In the genomic region with DNA sequence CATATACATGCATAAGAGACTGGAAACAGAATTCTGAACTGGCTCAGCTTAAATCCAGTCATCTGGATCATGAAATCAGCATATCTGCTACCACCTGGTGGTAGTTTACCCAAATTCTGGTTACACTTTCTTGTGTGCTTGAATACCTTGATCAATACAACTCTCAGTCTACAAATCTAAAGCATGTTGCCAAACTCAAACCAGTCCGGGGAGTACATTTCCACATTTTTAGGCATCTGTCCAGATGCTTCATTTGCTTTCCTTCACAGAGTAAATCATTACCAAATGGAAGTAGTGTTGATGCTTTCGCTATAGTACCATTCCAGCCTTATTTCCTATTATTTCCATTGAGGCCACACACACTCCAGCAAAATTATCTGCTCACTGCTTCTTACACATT, we compare ENCODE assay signal across 8 cellular contexts.
A peak's percentile ranks its signal among the peaks of the same experiment; 100 is the strongest.
DNase-seq lines count a peak whose midpoint lies in the region; ATAC-seq, FAIRE-seq and TF ChIP-seq lines count a peak whose summit lies in the region.

No MANE protein-coding gene starts in this region.

- no peak overlapping the region for H3K27ac ChIP-seq in GM23338 (ENCODE audit: low read depth)
- no peak overlapping the region for H3K27ac ChIP-seq in SK-N-MC
- H3K27ac ChIP-seq in kidney (ENCODE audit: low read depth in 2 of 2, low read length in 2 of 2): no peak overlapping the region

- H3K4me3 ChIP-seq in GM23338 (no peak overlapping the region), SK-N-MC (no peak overlapping the region), kidney (ENCODE audit: low read length in 2 of 2) (no peak overlapping the region)

- no peaks in the 10 kb centered on the region for H3K9me2 ChIP-seq in GM23338 (ENCODE audit: insufficient read depth)

- no peak overlapping the region for H3K4me2 ChIP-seq in GM23338

- no peaks in the 10 kb centered on the region for H3K79me2 ChIP-seq in GM23338 (replicated peaks; ENCODE audit: insufficient read depth)

- no peaks in the 10 kb centered on the region for H3K27me3 ChIP-seq in GM23338 (ENCODE audit: insufficient read depth)

- POLR2A ChIA-PET in naive thymus-derived CD8-positive, alpha-beta T cell (lab: Charles Lee): no interaction called here

- H3K4me1 ChIP-seq in GM23338 (ENCODE audit: insufficient read depth) (no peaks in the 10 kb centered on the region), kidney (ENCODE audit: control insufficient read depth in 1 of 2, insufficient read depth in 1 of 2, low read depth in 1 of 2, low read length in 2 of 2) (no peaks in the 10 kb centered on the region)

- peak; percentile 15 for DNase-seq in CD1c-positive myeloid dendritic cell (ENCODE audit: extremely low spot score)
- DNase-seq in GM23338 (ENCODE audit: low spot score): peak; percentile 57
- DNase-seq in SK-N-MC (ENCODE audit: low read depth, low spot score): peak; percentile 50
- no peak for DNase-seq in kidney
- no peak for DNase-seq in SKM-1 (lab: John Stamatoyannopoulos, UW; ENCODE audit: unreplicated experiment)
- no peak for DNase-seq in naive thymus-derived CD8-positive, alpha-beta T cell
- no peak for DNase-seq in stimulated activated CD4-positive, alpha-beta T cell treated with anti-CD3 and anti-CD28 coated beads, Interleukin-4, amount 100 ng/mL, for 24 hours
- DNase-seq in dedifferentiated amniotic fluid mesenchymal stem cell (ENCODE audit: extremely low spot score): no peak

- no peak; the same call in 2 of the 3 replicates for ATAC-seq in GM23338
- no peak for ATAC-seq in naive thymus-derived CD8-positive, alpha-beta T cell

- peaks cover 25% of the 10 kb centered on the region for H3K9me3 Mint-ChIP-seq in GM23338
- peaks cover 0 to 3% (median 0%) of the 10 kb centered on the region in 9 donors for H3K9me3 Mint-ChIP-seq in naive thymus-derived CD8-positive, alpha-beta T cell

- no peak for FAIRE-seq in kidney (lab: Jason Lieb, UNC)

- no peak overlapping the region for H3K27ac Mint-ChIP-seq in GM23338
- H3K27ac Mint-ChIP-seq in naive thymus-derived CD8-positive, alpha-beta T cell: no peak overlapping the region

- no peaks in the 10 kb centered on the region for H4K20me1 ChIP-seq in GM23338 (replicated peaks; ENCODE audit: insufficient read depth)

- H3K36me3 ChIP-seq in GM23338 (ENCODE audit: insufficient read depth) (no peaks in the 10 kb centered on the region), SK-N-MC (ENCODE audit: insufficient read depth, low read length) (no peaks in the 10 kb centered on the region), kidney (ENCODE audit: control insufficient read depth in 1 of 2, insufficient read depth in 2 of 2, low read length in 2 of 2) (no peaks in the 10 kb centered on the region)

- H3K36me3 Mint-ChIP-seq in GM23338 (ENCODE audit: low read depth): peaks cover 18% of the 10 kb centered on the region
- H3K36me3 Mint-ChIP-seq in naive thymus-derived CD8-positive, alpha-beta T cell: no peaks in the 10 kb centered on the region

- no peaks in the 10 kb centered on the region for H3K4me1 Mint-ChIP-seq in GM23338
- peaks cover 0 to 7% (median 0%) of the 10 kb centered on the region in 4 donors for H3K4me1 Mint-ChIP-seq in naive thymus-derived CD8-positive, alpha-beta T cell

- no peaks in the 10 kb centered on the region for H3F3A ChIP-seq in GM23338 (replicated peaks; ENCODE audit: low read depth)

- H3K9ac ChIP-seq in SK-N-MC (ENCODE audit: insufficient read length): no peak overlapping the region
- no peak overlapping the region for H3K9ac ChIP-seq in kidney (ENCODE audit: low read length in 2 of 2)

- no peaks in the 10 kb centered on the region for H3K9me3 ChIP-seq in SK-N-MC (ENCODE audit: low read depth, low read length)
- no peaks in the 10 kb centered on the region for H3K9me3 ChIP-seq in kidney (ENCODE audit: control insufficient read depth in 1 of 2, low read length in 2 of 2)

- H3K4me3 Mint-ChIP-seq in GM23338: no peak overlapping the region
- no peak overlapping the region for H3K4me3 Mint-ChIP-seq in naive thymus-derived CD8-positive, alpha-beta T cell

- peak; percentile 56 to 62 for TF ChIP-seq CTCF in GM23338 (conservative IDR thresholded peaks at IDR 0.05; ENCODE audit: low read depth in 2 of 2)
- TF ChIP-seq CTCF in kidney (IDR thresholded peaks at IDR 0.05; ENCODE audit: borderline replicate concordance, extremely low read depth, insufficient read depth): peak; percentile 30

- intact Hi-C loops in kidney (cut with DNase I): no loop called here

- H2AFZ ChIP-seq in GM23338: no peak overlapping the region

- no peaks in the 10 kb centered on the region for H3K27me3 Mint-ChIP-seq in GM23338 (ENCODE audit: insufficient read depth, low read depth, poor library complexity)
- peaks cover 0 to 4% (median 0%) of the 10 kb centered on the region in 5 donors for H3K27me3 Mint-ChIP-seq in naive thymus-derived CD8-positive, alpha-beta T cell

TF ChIP-seq in GM23338, 12 proteins besides CTCF, POLR2A, EP300 and RAD21:
- TF ChIP-seq ETS1 (IDR thresholded peaks at IDR 0.05) (no peak), ZNF331 (CRISPR knock-in tag; IDR thresholded peaks at IDR 0.05; ENCODE audit: low read depth) (no peak), EZH2 (IDR thresholded peaks at IDR 0.05; ENCODE audit: low read depth, unreplicated experiment) (no peak), NANOG (IDR thresholded peaks at IDR 0.05; ENCODE audit: borderline replicate concordance) (no peak), CREB1 (CRISPR knock-in tag; IDR thresholded peaks at IDR 0.05; ENCODE audit: low read depth) (no peak), EZH2phosphoT487 (IDR thresholded peaks at IDR 0.05; ENCODE audit: unreplicated experiment) (no peak), ZNF114 (CRISPR knock-in tag; IDR thresholded peaks at IDR 0.05) (no peak), JUNB (IDR thresholded peaks at IDR 0.05; ENCODE audit: unreplicated experiment) (no peak)
- TF ChIP-seq, protein P1, sequence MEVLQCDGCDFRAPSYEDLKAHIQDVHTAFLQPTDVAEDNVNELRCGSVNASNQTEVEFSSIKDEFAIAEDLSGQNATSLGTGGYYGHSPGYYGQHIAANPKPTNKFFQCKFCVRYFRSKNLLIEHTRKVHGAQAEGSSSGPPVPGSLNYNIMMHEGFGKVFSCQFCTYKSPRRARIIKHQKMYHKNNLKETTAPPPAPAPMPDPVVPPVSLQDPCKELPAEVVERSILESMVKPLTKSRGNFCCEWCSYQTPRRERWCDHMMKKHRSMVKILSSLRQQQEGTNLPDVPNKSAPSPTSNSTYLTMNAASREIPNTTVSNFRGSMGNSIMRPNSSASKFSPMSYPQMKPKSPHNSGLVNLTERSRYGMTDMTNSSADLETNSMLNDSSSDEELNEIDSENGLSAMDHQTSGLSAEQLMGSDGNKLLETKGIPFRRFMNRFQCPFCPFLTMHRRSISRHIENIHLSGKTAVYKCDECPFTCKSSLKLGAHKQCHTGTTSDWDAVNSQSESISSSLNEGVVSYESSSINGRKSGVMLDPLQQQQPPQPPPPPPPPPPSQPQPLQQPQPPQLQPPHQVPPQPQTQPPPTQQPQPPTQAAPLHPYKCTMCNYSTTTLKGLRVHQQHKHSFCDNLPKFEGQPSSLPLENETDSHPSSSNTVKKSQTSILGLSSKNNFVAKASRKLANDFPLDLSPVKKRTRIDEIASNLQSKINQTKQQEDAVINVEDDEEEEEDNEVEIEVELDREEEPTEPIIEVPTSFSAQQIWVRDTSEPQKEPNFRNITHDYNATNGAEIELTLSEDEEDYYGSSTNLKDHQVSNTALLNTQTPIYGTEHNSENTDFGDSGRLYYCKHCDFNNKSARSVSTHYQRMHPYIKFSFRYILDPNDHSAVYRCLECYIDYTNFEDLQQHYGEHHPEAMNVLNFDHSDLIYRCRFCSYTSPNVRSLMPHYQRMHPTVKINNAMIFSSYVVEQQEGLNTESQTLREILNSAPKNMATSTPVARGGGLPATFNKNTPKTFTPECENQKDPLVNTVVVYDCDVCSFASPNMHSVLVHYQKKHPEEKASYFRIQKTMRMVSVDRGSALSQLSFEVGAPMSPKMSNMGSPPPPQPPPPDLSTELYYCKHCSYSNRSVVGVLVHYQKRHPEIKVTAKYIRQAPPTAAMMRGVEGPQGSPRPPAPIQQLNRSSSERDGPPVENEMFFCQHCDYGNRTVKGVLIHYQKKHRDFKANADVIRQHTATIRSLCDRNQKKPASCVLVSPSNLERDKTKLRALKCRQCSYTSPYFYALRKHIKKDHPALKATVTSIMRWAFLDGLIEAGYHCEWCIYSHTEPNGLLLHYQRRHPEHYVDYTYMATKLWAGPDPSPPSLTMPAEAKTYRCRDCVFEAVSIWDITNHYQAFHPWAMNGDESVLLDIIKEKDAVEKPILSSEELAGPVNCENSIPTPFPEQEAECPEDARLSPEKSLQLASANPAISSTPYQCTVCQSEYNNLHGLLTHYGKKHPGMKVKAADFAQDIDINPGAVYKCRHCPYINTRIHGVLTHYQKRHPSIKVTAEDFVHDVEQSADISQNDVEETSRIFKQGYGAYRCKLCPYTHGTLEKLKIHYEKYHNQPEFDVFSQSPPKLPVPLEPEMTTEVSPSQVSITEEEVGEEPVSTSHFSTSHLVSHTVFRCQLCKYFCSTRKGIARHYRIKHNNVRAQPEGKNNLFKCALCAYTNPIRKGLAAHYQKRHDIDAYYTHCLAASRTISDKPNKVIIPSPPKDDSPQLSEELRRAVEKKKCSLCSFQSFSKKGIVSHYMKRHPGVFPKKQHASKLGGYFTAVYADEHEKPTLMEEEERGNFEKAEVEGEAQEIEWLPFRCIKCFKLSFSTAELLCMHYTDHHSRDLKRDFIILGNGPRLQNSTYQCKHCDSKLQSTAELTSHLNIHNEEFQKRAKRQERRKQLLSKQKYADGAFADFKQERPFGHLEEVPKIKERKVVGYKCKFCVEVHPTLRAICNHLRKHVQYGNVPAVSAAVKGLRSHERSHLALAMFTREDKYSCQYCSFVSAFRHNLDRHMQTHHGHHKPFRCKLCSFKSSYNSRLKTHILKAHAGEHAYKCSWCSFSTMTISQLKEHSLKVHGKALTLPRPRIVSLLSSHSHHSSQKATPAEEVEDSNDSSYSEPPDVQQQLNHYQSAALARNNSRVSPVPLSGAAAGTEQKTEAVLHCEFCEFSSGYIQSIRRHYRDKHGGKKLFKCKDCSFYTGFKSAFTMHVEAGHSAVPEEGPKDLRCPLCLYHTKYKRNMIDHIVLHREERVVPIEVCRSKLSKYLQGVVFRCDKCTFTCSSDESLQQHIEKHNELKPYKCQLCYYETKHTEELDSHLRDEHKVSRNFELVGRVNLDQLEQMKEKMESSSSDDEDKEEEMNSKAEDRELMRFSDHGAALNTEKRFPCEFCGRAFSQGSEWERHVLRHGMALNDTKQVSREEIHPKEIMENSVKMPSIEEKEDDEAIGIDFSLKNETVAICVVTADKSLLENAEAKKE (CRISPR knock-in tag; IDR thresholded peaks at IDR 0.05): no peak

Comparison
In these comparisons a context has a peak if more than half of its experiments do, and no peak if none do; other contexts are left out.
1. DNase-seq: peak in CD1c-positive myeloid dendritic cell (single experiment), GM23338 (single experiment) and SK-N-MC (single experiment); none in kidney (single experiment), SKM-1 (single experiment), naive thymus-derived CD8-positive, alpha-beta T cell (0 of 10), stimulated activated CD4-positive, alpha-beta T cell treated with anti-CD3 and anti-CD28 coated beads, Interleukin-4, amount 100 ng/mL, for 24 hours (single experiment) and dedifferentiated amniotic fluid mesenchymal stem cell (single experiment).